22 cellular contexts compared by ENCODE assay signal in genomic region chr2:20771296-20771695, GRCh38. TPM values are rescaled to one million over a fixed set of nuclear protein-coding genes. Genes with fewer than 3 reads are reported as not detected.
DNase-seq lines count a peak whose midpoint lies in the region; ATAC-seq, FAIRE-seq and TF ChIP-seq lines count a peak whose summit lies in the region.
"Had no signal": no experiment of that assay in that cellular context is flagged by ENCODE, and none has a peak within 500 bp of the region (broad histone marks: within the 10 kb centered on the region; RNA-seq: fewer than 3 reads in every experiment).

No MANE protein-coding gene starts in this region.

- peaks cover 64% of the 10 kb centered on the region for H3K36me3 Mint-ChIP-seq in CD8-positive, alpha-beta T cell

- no peak for TF ChIP-seq CTCF in HepG2 (CRISPR knock-in tag; IDR thresholded peaks at IDR 0.05)
- no peak for TF ChIP-seq CTCF in right lobe of liver (IDR thresholded peaks at IDR 0.05)
- no peak for TF ChIP-seq CTCF in CD8-positive, alpha-beta T cell (IDR thresholded peaks at IDR 0.05)

- H3K4me3 ChIP-seq in HepG2 (replicated peaks in 1 of 3; ENCODE audit: insufficient read depth in 1 of 3, low read depth in 2 of 3, low read length in 3 of 3), result no peak overlapping the region
- no peak overlapping the region for H3K4me3 ChIP-seq in right lobe of liver
- H3K4me3 ChIP-seq in adipocyte (ENCODE audit: low read length), result no peak overlapping the region
- no peak overlapping the region for H3K4me3 ChIP-seq in CD8-positive, alpha-beta T cell (ENCODE audit: low read depth, low read length)
- no peak overlapping the region for H3K4me3 ChIP-seq in effector memory CD4-positive, alpha-beta T cell (ENCODE audit: insufficient read depth, low read depth, low read length, poor library complexity, severe bottlenecking)

- H3K79me2 ChIP-seq in HepG2 (ENCODE audit: insufficient read depth, low read length), result no peaks in the 10 kb centered on the region

- no peak overlapping the region for H3K27ac Mint-ChIP-seq in CD8-positive, alpha-beta T cell
- H3K27ac Mint-ChIP-seq: CD4-positive, alpha-beta T cell; HFFc6; IgD-negative memory B cell had no signal

- H3K4me2 ChIP-seq in HepG2 (ENCODE audit: low read depth, low read length), result no peak overlapping the region

- H2AFZ ChIP-seq in HepG2 (ENCODE audit: low read length), result no peak overlapping the region

- no peak overlapping the region for H3K9ac ChIP-seq in HepG2 (ENCODE audit: insufficient read depth, low read depth, low read length)
- no peak overlapping the region for H3K9ac ChIP-seq in adipocyte (ENCODE audit: low read length)

- H4K20me1 ChIP-seq in HepG2 (ENCODE audit: insufficient read depth, low read length), result no peaks in the 10 kb centered on the region

- CTCF ChIA-PET in HepG2 (lab: Yijun Ruan, JAX; ENCODE audit: low intra/inter-chr PET ratio, low total read pairs), result no interaction called here
- CTCF ChIA-PET in CD8-positive, alpha-beta T cell (lab: Charles Lee), result interaction anchor here (0.9 kb wide), 1 partner anchor 9 kb away, joined by 3 read pairs; no protein-coding TSS in a partner anchor

- no peaks in the 10 kb centered on the region for H3K4me1 Mint-ChIP-seq in CD8-positive, alpha-beta T cell (ENCODE audit: low read depth)

- H3K27me3 Mint-ChIP-seq in CD8-positive, alpha-beta T cell (ENCODE audit: low read depth), result no peaks in the 10 kb centered on the region
- H3K27me3 Mint-ChIP-seq: CD4-positive, alpha-beta T cell; IgD-negative memory B cell had no signal

- peak; percentile 8 for FAIRE-seq in HepG2 (lab: Jason Lieb, UNC)
- FAIRE-seq: G401.6, HTR-8/SVneo had no signal

- 96% methylated on average over 1 of the region's 1 CpG for WGBS in HepG2 (ENCODE audit: low lambda C conversion rate)
- WGBS in right lobe of liver (ENCODE audit: insufficient coverage, low coverage, low lambda C conversion rate, missing lambda C conversion rate), result 100% methylated on average over 1 of the region's 1 CpG

- ATAC-seq in HepG2 (no peak), right lobe of liver (no peak)
- no peak for ATAC-seq in CD8-positive, alpha-beta T cell
- ATAC-seq: HCT116 had no signal

- H3K4me1 ChIP-seq in HepG2 (ENCODE audit: insufficient read depth, low read length) (no peaks in the 10 kb centered on the region), right lobe of liver (no peaks in the 10 kb centered on the region), adipocyte (ENCODE audit: control insufficient read depth, insufficient read depth, low read length) (no peaks in the 10 kb centered on the region)
- no peaks in the 10 kb centered on the region for H3K4me1 ChIP-seq in CD8-positive, alpha-beta T cell (ENCODE audit: insufficient read depth, low read length)
- no peaks in the 10 kb centered on the region for H3K4me1 ChIP-seq in effector memory CD4-positive, alpha-beta T cell (ENCODE audit: control insufficient read depth, insufficient read depth, low read length, poor library complexity, severe bottlenecking)
- H3K4me1 ChIP-seq: BE2C had no signal

- TF ChIP-seq EP300 in HepG2 (IDR thresholded peaks at IDR 0.05; ENCODE audit: low read depth in 2 of 2, low read length in 2 of 2) (no peak), HepG2 (CRISPR knock-in tag; IDR thresholded peaks at IDR 0.05; ENCODE audit: borderline replicate concordance) (no peak)

- H3K36me3 ChIP-seq in HepG2 (replicated peaks in 1 of 2; ENCODE audit: control insufficient read depth in 1 of 2, insufficient read depth in 2 of 2, low read length in 2 of 2) (peaks cover 16 to 28% of the 10 kb centered on the region in 2 experiments; a peak in 4 of 5 replicates), right lobe of liver (no peaks in the 10 kb centered on the region), adipocyte (ENCODE audit: control insufficient read depth, insufficient read depth, low read length, severe bottlenecking) (peaks cover 19% of the 10 kb centered on the region)
- peaks cover 3% of the 10 kb centered on the region for H3K36me3 ChIP-seq in CD8-positive, alpha-beta T cell (ENCODE audit: insufficient read depth, low read length)
- no peaks in the 10 kb centered on the region for H3K36me3 ChIP-seq in effector memory CD4-positive, alpha-beta T cell (ENCODE audit: control insufficient read depth, insufficient read depth, low read length)

- H3K27me3 ChIP-seq in HepG2 (ENCODE audit: control insufficient read depth in 1 of 2, insufficient read depth in 2 of 2, low read length in 2 of 2), result no peaks in the 10 kb centered on the region
- no peaks in the 10 kb centered on the region for H3K27me3 ChIP-seq in right lobe of liver
- no peaks in the 10 kb centered on the region for H3K27me3 ChIP-seq in adipocyte (replicated peaks; ENCODE audit: control insufficient read depth, insufficient read depth, low read length)
- H3K27me3 ChIP-seq in CD8-positive, alpha-beta T cell (ENCODE audit: insufficient read depth, low read length), result no peaks in the 10 kb centered on the region
- no peaks in the 10 kb centered on the region for H3K27me3 ChIP-seq in effector memory CD4-positive, alpha-beta T cell (replicated peaks; ENCODE audit: control insufficient read depth, insufficient read depth, low read length, poor library complexity, severe bottlenecking)
- H3K27me3 ChIP-seq: BE2C had no signal

- H3K27ac ChIP-seq in HepG2 (ENCODE audit: extremely low read length, insufficient read depth, low read length) (no peak overlapping the region), right lobe of liver (no peak overlapping the region)
- H3K27ac ChIP-seq in CD8-positive, alpha-beta T cell (ENCODE audit: low read depth, low read length), result no peak overlapping the region
- H3K27ac ChIP-seq in effector memory CD4-positive, alpha-beta T cell (ENCODE audit: insufficient read depth, low read length, poor library complexity, severe bottlenecking), result no peak overlapping the region
- H3K27ac ChIP-seq: 22Rv1, C4-2B had no signal

- TF ChIP-seq POLR2A in HepG2 (IDR thresholded peaks at IDR 0.05; ENCODE audit: insufficient read depth in 1 of 2, low read depth in 2 of 2, low read length in 2 of 2) (no peak), right lobe of liver (IDR thresholded peaks at IDR 0.05) (no peak)

- H3K9me3 Mint-ChIP-seq in CD8-positive, alpha-beta T cell, result no peaks in the 10 kb centered on the region
- H3K9me3 Mint-ChIP-seq: CD4-positive, alpha-beta T cell; HFFc6 had no signal

- POLR2A ChIA-PET in HepG2 (lab: Yijun Ruan, JAX), result no interaction called here
- POLR2A ChIA-PET in CD8-positive, alpha-beta T cell (lab: Charles Lee), result interaction anchor here (0.6 kb wide), 1 partner anchor 1972 kb away, joined by 3 read pairs; no protein-coding TSS in a partner anchor

- H3K4me3 Mint-ChIP-seq in CD8-positive, alpha-beta T cell, result no peak overlapping the region
- H3K4me3 Mint-ChIP-seq: CD4-positive, alpha-beta T cell; HFFc6 had no signal

- DNase-seq in HepG2 (ENCODE audit: low spot score), result no peak
- no peak for DNase-seq in right lobe of liver
- peak; percentile 76 for DNase-seq in adipocyte (ENCODE audit: low read depth)
- peak; percentile 21 for DNase-seq in fibroblast of peridontal ligament (ENCODE audit: extremely low read depth)
- peak; percentile 26 for DNase-seq in renal cortical epithelial cell (ENCODE audit: low read depth)
- no peak for DNase-seq in CD8-positive, alpha-beta T cell
- DNase-seq in posterior vena cava (ENCODE audit: low spot score), result no peak
- DNase-seq in effector memory CD4-positive, alpha-beta T cell, result no peak
- DNase-seq: BE2C; Calu3; CD4-positive, alpha-beta T cell; DMS79 treated with DMSO at 0.1 percent for 48 hours; GOT3; H7; HFFc6; KG1 had no signal

- intact Hi-C loops in HepG2 (cut with micrococcal nuclease; ENCODE audit: unreplicated experiment) (no loop called here), right lobe of liver (cut with DNase I) (no loop called here), posterior vena cava (cut with DNase I) (no loop called here)
- intact Hi-C loops in CD8-positive, alpha-beta T cell (cut with DNase I, micrococcal nuclease), result no loop called here

- H3K9me3 ChIP-seq in HepG2 (ENCODE audit: low read length) (no peaks in the 10 kb centered on the region), right lobe of liver (no peaks in the 10 kb centered on the region), adipocyte (ENCODE audit: control insufficient read depth, low read length) (no peaks in the 10 kb centered on the region)
- no peaks in the 10 kb centered on the region for H3K9me3 ChIP-seq in CD8-positive, alpha-beta T cell (ENCODE audit: low read length)
- no peaks in the 10 kb centered on the region for H3K9me3 ChIP-seq in effector memory CD4-positive, alpha-beta T cell (ENCODE audit: control insufficient read depth, low read length)
- H3K9me3 ChIP-seq: BE2C had no signal

- TF ChIP-seq RAD21 in HepG2 (CRISPR knock-in tag; IDR thresholded peaks at IDR 0.05), result no peak

- BruUV-seq in HepG2 (replicated peaks; lab: Mats Ljungman, UMichigan), result no TSS peak

- in situ Hi-C loops in HepG2 (cut with HindIII; ENCODE audit: extremely low pct_ligation_motif_present, low pct_unique_long_range_greater_than_20kb), result no loop called here

RNA-seq across cellular contexts. Expression of gene LDAH, which starts 51.6 kb away (rescaled TPM):
- total RNA-seq in HepG2 (2016; rRNA removed; fragmentation: Illumina TruSeq; extraction: Trizol) (46.2 and 66.4 TPM in 2 replicates), right lobe of liver (10 to 100 TPM in 5 of 6 experiments, 1 to 10 TPM in 1; 9.0 to 18.7 (median 14.1) TPM), renal cortical epithelial cell (26.4 and 28.2 TPM in 2 replicates), posterior vena cava (10 to 100 TPM; 13.6 to 16.9 TPM)
- 7.2 and 10.0 TPM in 2 replicates for total RNA-seq in HepG2 (2016; cell fraction: cytosol; rRNA removed; fragmentation: Illumina TruSeq; extraction: Trizol; ENCODE audit: low read depth)
- 46.0 and 66.0 TPM in 2 replicates for total RNA-seq in HepG2 (2016; cell fraction: insoluble cytoplasmic fraction; rRNA removed; fragmentation: Illumina TruSeq; extraction: Trizol)
- 14.4 and 14.5 TPM in 2 replicates for total RNA-seq in HepG2 (2016; cell fraction: membrane; rRNA removed; fragmentation: Illumina TruSeq; extraction: Trizol)
- 72.8 and 79.7 TPM in 2 replicates for total RNA-seq in HepG2 (2016; cell fraction: nucleus; rRNA removed; fragmentation: Illumina TruSeq; extraction: Trizol)
- polyA plus RNA-seq in HepG2 (2011; rRNA removed), result 20.5 and 28.8 TPM in 2 replicates
- 9.7 and 16.8 TPM in 2 replicates for polyA plus RNA-seq in HepG2 (2011; cell fraction: cytosol; rRNA removed)
- 15.7 and 17.0 TPM in 2 replicates for polyA plus RNA-seq in HepG2 (2011; cell fraction: nucleus; rRNA removed)
- 23.1 and 25.3 TPM in 2 replicates for polyA plus RNA-seq in HepG2 (2012)
- 2.6 and 3.7 TPM in 2 replicates for polyA plus RNA-seq in HepG2 (2016; cell fraction: cytosol; fragmentation: Illumina TruSeq; extraction: Trizol; ENCODE audit: low read depth)
- polyA plus RNA-seq in HepG2 (2016; cell fraction: insoluble cytoplasmic fraction; fragmentation: Illumina TruSeq; extraction: Trizol; ENCODE audit: low read depth), result 49.0 and 49.7 TPM in 2 replicates
- 6.6 and 7.6 TPM in 2 replicates for polyA plus RNA-seq in HepG2 (2016; cell fraction: membrane; fragmentation: Illumina TruSeq; extraction: Trizol; ENCODE audit: low read depth)
- 25.9 and 34.6 TPM in 2 replicates for polyA plus RNA-seq in HepG2 (2016; cell fraction: nucleus; fragmentation: Illumina TruSeq; extraction: Trizol; ENCODE audit: insufficient read depth, low read depth)
- polyA minus RNA-seq in HepG2 (2011; rRNA and poly(A)+ RNA removed; ENCODE audit: low replicate concordance), result 35.6 and 70.4 TPM in 2 replicates
- 19.7 and 26.7 TPM in 2 replicates for polyA minus RNA-seq in HepG2 (2011; cell fraction: cytosol; rRNA and poly(A)+ RNA removed)
- polyA minus RNA-seq in HepG2 (2011; cell fraction: nucleus; rRNA and poly(A)+ RNA removed), result 85.4 and 96.1 TPM in 2 replicates
- total RNA-seq in CD8-positive, alpha-beta T cell, result 1 to 10 TPM; 3.0 to 4.6 TPM

Comparison
In these comparisons a context has a peak if more than half of its experiments do, and no peak if none do; other contexts are left out.
1. DNase-seq: peak in adipocyte (single experiment), fibroblast of peridontal ligament (single experiment) and renal cortical epithelial cell (single experiment); none in HepG2 (single experiment), right lobe of liver (0 of 3), CD8-positive, alpha-beta T cell (0 of 7), posterior vena cava (single experiment) and effector memory CD4-positive, alpha-beta T cell (0 of 3).